30 cellular contexts compared by ENCODE assay signal in the genomic region with DNA sequence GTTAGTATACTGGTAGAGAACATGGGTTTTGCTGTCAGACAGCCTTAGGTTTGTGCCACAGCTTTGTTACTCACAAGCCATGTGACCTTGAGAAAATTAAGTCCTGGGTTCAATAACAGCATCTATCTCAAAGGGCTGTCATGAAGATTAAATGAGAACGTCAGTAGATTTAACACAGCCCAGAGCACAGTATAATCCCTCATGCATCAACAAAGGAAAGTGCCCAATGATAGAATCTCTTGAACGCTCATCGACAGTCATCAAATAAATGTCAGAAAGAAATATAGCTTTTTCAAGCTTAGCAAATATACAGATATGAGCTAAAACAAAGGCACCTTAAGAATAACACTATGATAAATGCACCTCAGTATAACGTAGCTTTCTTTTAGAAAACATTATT. TPM values are rescaled to one million over a fixed set of nuclear protein-coding genes. Genes with fewer than 3 reads are reported as not detected.
A peak's percentile ranks its signal among the peaks of the same experiment; 100 is the strongest.
DNase-seq lines count a peak whose midpoint lies in the region; ATAC-seq and TF ChIP-seq lines count a peak whose summit lies in the region.
"Had no signal": no experiment of that assay in that cellular context is flagged by ENCODE, and none has a peak within 500 bp of the region (broad histone marks: within the 10 kb centered on the region; RNA-seq: fewer than 3 reads in every experiment).

No MANE protein-coding gene starts in this region.

- H3K9me3 ChIP-seq in CD8-positive, alpha-beta memory T cell (ENCODE audit: low read length), result peaks cover 6% of the 10 kb centered on the region
- H3K9me3 ChIP-seq in MG63, result no peaks in the 10 kb centered on the region
- H3K9me3 ChIP-seq: right atrium auricular region had no signal

- CTCF ChIA-PET in CD8-positive, alpha-beta memory T cell (lab: Charles Lee), result no interaction called here

- peak; percentile 18; the same call in 1 of the 3 replicates for ATAC-seq in SK-N-SH treated with all-trans-retinoic acid at 6 μM for 48 hours
- ATAC-seq in memory B cell (ENCODE audit: low read depth), result no peak
- no peak for ATAC-seq in HG03159 (IDR thresholded peaks at IDR 0.05; ENCODE audit: unreplicated experiment)
- ATAC-seq: activated naive CD4-positive, alpha-beta T cell treated with anti-CD3 and anti-CD28 coated beads, Interleukin-2, amount 50 U/mL, for 72 hours; left lobe of liver; Right ventricle myocardium inferior had no signal

- TF ChIP-seq CTCF in HFFc6 (IDR thresholded peaks at IDR 0.05), result no peak

- H3K4me3 Mint-ChIP-seq in CD8-positive, alpha-beta memory T cell, result peak overlapping the region in 4 of 7 donors; percentile 8 to 12 (median 10)
- no peak overlapping the region for H3K4me3 Mint-ChIP-seq in HFFc6
- no peak overlapping the region for H3K4me3 Mint-ChIP-seq in memory B cell
- H3K4me3 Mint-ChIP-seq: neural progenitor cell had no signal

- H3K36me3 ChIP-seq in CD8-positive, alpha-beta memory T cell (ENCODE audit: insufficient read depth, low read length), result peaks cover 3% of the 10 kb centered on the region
- peaks cover 16% of the 10 kb centered on the region for H3K36me3 ChIP-seq in MG63
- H3K36me3 ChIP-seq: neural progenitor cell, right atrium auricular region had no signal

- H3K36me3 Mint-ChIP-seq in CD8-positive, alpha-beta memory T cell, result peaks cover 3 to 24% (median 12%) of the 10 kb centered on the region in 3 donors
- H3K36me3 Mint-ChIP-seq in HFFc6 (ENCODE audit: low read depth) (peaks cover 23% of the 10 kb centered on the region), memory B cell (peaks cover 22% of the 10 kb centered on the region)

- POLR2A ChIA-PET in CD8-positive, alpha-beta memory T cell (lab: Charles Lee), result no interaction called here

- DNase-seq in CD8-positive, alpha-beta memory T cell, result no peak
- DNase-seq in HFFc6, result no peak
- DNase-seq in memory B cell (ENCODE audit: low spot score in 2 of 2), result no peak
- DNase-seq in HT-29 (ENCODE audit: low spot score), result no peak
- no peak for DNase-seq in MG63
- DNase-seq: activated CD4-positive, alpha-beta T cell treated with anti-CD3 and anti-CD28 coated beads for 48 hours; activated effector memory CD4-positive, alpha-beta T cell treated with Interleukin-2 at 50 U/mL for 16 hours; AML-193; aorta; CD4-positive, alpha-beta memory T cell; DMS 273 treated with DMSO at 0.1 percent for 48 hours; effector CD4-positive, alpha-beta T cell; EL; H7; NCI-H1694 treated with DMSO at 0.1 percent for 48 hours; NCI-H446; NCI-H774; small intestine; stimulated activated CD4-positive, alpha-beta T cell treated with anti-CD3 and anti-CD28 coated beads, Interleukin-1b, Interleukin-23, amount 100 ng/mL, for 48 hours; stimulated activated naive CD4-positive, alpha-beta T cell treated with Interleukin-2 at 50 U/mL for 16 hours; T1000 had no signal

- H3K27ac ChIP-seq in CD8-positive, alpha-beta memory T cell (ENCODE audit: low read depth, low read length), result no peak overlapping the region
- H3K27ac ChIP-seq: neural progenitor cell, parathyroid adenoma, right atrium auricular region, VCaP had no signal

- H3K4me1 ChIP-seq in CD8-positive, alpha-beta memory T cell (ENCODE audit: insufficient read depth, low read length), result peaks cover 52% of the 10 kb centered on the region
- H3K4me1 ChIP-seq: neural progenitor cell had no signal

- no peaks in the 10 kb centered on the region for H3K27me3 Mint-ChIP-seq in CD8-positive, alpha-beta memory T cell
- H3K27me3 Mint-ChIP-seq in HFFc6 (ENCODE audit: insufficient read depth) (no peaks in the 10 kb centered on the region), memory B cell (no peaks in the 10 kb centered on the region)
- H3K27me3 Mint-ChIP-seq: CD4-positive, alpha-beta memory T cell had no signal

- H3K27me3 ChIP-seq in CD8-positive, alpha-beta memory T cell (ENCODE audit: insufficient read depth, low read length, poor library complexity, severe bottlenecking), result no peaks in the 10 kb centered on the region
- no peaks in the 10 kb centered on the region for H3K27me3 ChIP-seq in MG63
- H3K27me3 ChIP-seq: neural progenitor cell, right atrium auricular region had no signal

- no peak overlapping the region for H3K4me3 ChIP-seq in CD8-positive, alpha-beta memory T cell (ENCODE audit: low read length)
- H3K4me3 ChIP-seq in MG63, result no peak overlapping the region
- H3K4me3 ChIP-seq: neural progenitor cell, right atrium auricular region had no signal

- no peak overlapping the region for H3K27ac Mint-ChIP-seq in CD8-positive, alpha-beta memory T cell
- peak overlapping the region; percentile 18; the same call in 1 of the 2 replicates for H3K27ac Mint-ChIP-seq in HFFc6
- peak overlapping the region; percentile 54 for H3K27ac Mint-ChIP-seq in memory B cell
- H3K27ac Mint-ChIP-seq: activated naive CD4-positive, alpha-beta T cell treated with anti-CD3 and anti-CD28 coated beads, Interleukin-2, amount 50 U/mL, for 72 hours; neural progenitor cell had no signal

- peaks cover 11 to 42% (median 12%) of the 10 kb centered on the region in 3 donors for H3K4me1 Mint-ChIP-seq in CD8-positive, alpha-beta memory T cell
- H3K4me1 Mint-ChIP-seq in HFFc6 (ENCODE audit: low read depth), result peaks cover 10% of the 10 kb centered on the region
- H3K4me1 Mint-ChIP-seq in memory B cell, result peaks cover 36% of the 10 kb centered on the region
- H3K4me1 Mint-ChIP-seq: neural progenitor cell had no signal

- peaks cover 0 to 3% (median 0%) of the 10 kb centered on the region in 5 donors for H3K9me3 Mint-ChIP-seq in CD8-positive, alpha-beta memory T cell
- peaks cover 3% of the 10 kb centered on the region; the same call in 1 of the 2 replicates for H3K9me3 Mint-ChIP-seq in HFFc6
- peaks cover 2% of the 10 kb centered on the region for H3K9me3 Mint-ChIP-seq in memory B cell

TF ChIP-seq in SK-N-SH treated with all-trans-retinoic acid at 6 μM for 48 hours, 23 proteins besides CTCF, POLR2A, EP300 and RAD21:
- TF ChIP-seq ZNF70 (CRISPR knock-in tag; IDR thresholded peaks at IDR 0.05) (no peak), ZFP30 (CRISPR knock-in tag; IDR thresholded peaks at IDR 0.05) (no peak), ZFP3 (CRISPR knock-in tag; IDR thresholded peaks at IDR 0.05) (0 out of 2 replicates have a peak, but pooled peaks have one; percentile 14), ISL1 (CRISPR knock-in tag; IDR thresholded peaks at IDR 0.05) (peak; percentile 67), TCF4 (CRISPR knock-in tag; IDR thresholded peaks at IDR 0.05; ENCODE audit: borderline replicate concordance) (peak; percentile 53; the same call in 1 of the 2 replicates), CSRNP3 (CRISPR knock-in tag; IDR thresholded peaks at IDR 0.05) (no peak), SNAI2 (CRISPR knock-in tag; IDR thresholded peaks at IDR 0.05) (no peak), OSR1 (CRISPR knock-in tag; IDR thresholded peaks at IDR 0.05) (no peak)
- TF ChIP-seq, protein P1, sequence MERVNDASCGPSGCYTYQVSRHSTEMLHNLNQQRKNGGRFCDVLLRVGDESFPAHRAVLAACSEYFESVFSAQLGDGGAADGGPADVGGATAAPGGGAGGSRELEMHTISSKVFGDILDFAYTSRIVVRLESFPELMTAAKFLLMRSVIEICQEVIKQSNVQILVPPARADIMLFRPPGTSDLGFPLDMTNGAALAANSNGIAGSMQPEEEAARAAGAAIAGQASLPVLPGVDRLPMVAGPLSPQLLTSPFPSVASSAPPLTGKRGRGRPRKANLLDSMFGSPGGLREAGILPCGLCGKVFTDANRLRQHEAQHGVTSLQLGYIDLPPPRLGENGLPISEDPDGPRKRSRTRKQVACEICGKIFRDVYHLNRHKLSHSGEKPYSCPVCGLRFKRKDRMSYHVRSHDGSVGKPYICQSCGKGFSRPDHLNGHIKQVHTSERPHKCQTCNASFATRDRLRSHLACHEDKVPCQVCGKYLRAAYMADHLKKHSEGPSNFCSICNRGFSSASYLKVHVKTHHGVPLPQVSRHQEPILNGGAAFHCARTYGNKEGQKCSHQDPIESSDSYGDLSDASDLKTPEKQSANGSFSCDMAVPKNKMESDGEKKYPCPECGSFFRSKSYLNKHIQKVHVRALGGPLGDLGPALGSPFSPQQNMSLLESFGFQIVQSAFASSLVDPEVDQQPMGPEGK (CRISPR knock-in tag; IDR thresholded peaks at IDR 0.05; ENCODE audit: borderline replicate concordance), result no peak

RNA-seq across cellular contexts. Expression of gene CUL3, which starts 22.3 kb away (rescaled TPM):
- 100 to 1,000 TPM; 100 to 104 TPM for total RNA-seq in CD8-positive, alpha-beta memory T cell
- polyA plus RNA-seq in CD8-positive, alpha-beta memory T cell, result 58.1 TPM
- 10 to 100 TPM; 76.9 to 88.4 (median 83.3) TPM for total RNA-seq in HFFc6 (2021; fragmentation: NEBNext Ultra II Directional; extraction: Animal tissue kit (Norgen Biotek cat#: 25700))
- 29.3 and 30.3 TPM in 2 replicates for total RNA-seq in HT-29 (2014; rRNA removed; shearing (Covaris generic))
- total RNA-seq in MG63 (2014; rRNA removed; shearing (Covaris generic); ENCODE audit: low replicate concordance), result 55.6 and 68.9 TPM in 2 replicates

Comparison
In these comparisons a context has a peak if more than half of its experiments do, and no peak if none do; other contexts are left out.
1. H3K27ac Mint-ChIP-seq: peak in HFFc6 (single experiment) and memory B cell (single experiment); none in CD8-positive, alpha-beta memory T cell (0 of 8).
2. H3K4me3 Mint-ChIP-seq: peak in CD8-positive, alpha-beta memory T cell (4 of 7); none in HFFc6 (single experiment) and memory B cell (single experiment).